In genomic region chr15:73857193-73857920, GRCh38 we compare ENCODE assay signal across 23 cellular contexts. TPM values are rescaled to one million over a fixed set of nuclear protein-coding genes. Genes with fewer than 3 reads are reported as not detected.
"Had no signal": no experiment of that assay in that cellular context is flagged by ENCODE, and none has a peak within 500 bp of the region (broad histone marks: within the 10 kb centered on the region; RNA-seq: fewer than 3 reads in every experiment).

No MANE protein-coding gene starts in this region.

- H3K4me1 ChIP-seq: ascending aorta, body of pancreas, SJCRH30 had no signal

- H3K27me3 ChIP-seq: ascending aorta, body of pancreas, SJCRH30 had no signal

- H3K9me3 ChIP-seq: ascending aorta, body of pancreas, SJCRH30, SK-N-SH had no signal

- H3K4me3 ChIP-seq: ascending aorta, body of pancreas, SJCRH30 had no signal

- H3K27ac ChIP-seq: ascending aorta, body of pancreas, SJCRH30, VCaP had no signal

- ATAC-seq: activated CD8-positive, alpha-beta T cell treated with anti-CD3 and anti-CD28 coated beads for 36 hours; body of pancreas; Panc1 had no signal

- H3K36me3 ChIP-seq: ascending aorta, SJCRH30 had no signal

- DNase-seq: activated CD4-positive, alpha-beta T cell treated with anti-CD3 and anti-CD28 coated beads, Interleukin-2, amount 50 U/mL, for 1 hour; activated CD4-positive, CD25-positive, alpha-beta regulatory T cell; activated CD8-positive, alpha-beta T cell treated with anti-CD3 and anti-CD28 coated beads for 36 hours; activated effector memory CD4-positive, alpha-beta T cell treated with Interleukin-2 at 50 U/mL for 16 hours; activated naive CD4-positive, alpha-beta T cell; activated T-cell treated with anti-CD3 and anti-CD28 coated beads, Interleukin-2, amount 50 U/mL, for 24 hours; body of pancreas; KBM-7; NCI-H1417 treated with DMSO at 0.1 percent for 48 hours; NCI-H1694; NCI-H510A treated with DMSO at 0.1 percent for 48 hours; NK-92 treated with Interleukin-12 subunit alpha and Interleukin-12 subunit beta, amount 100 ng/mL, for 24 hours; Right ventricle myocardium superior; SJCRH30; SK-N-SH; T-helper 1 cell had no signal

- H3K9ac ChIP-seq: SK-N-SH had no signal

- H3K4me2 ChIP-seq: SK-N-SH had no signal

RNA-seq across cellular contexts. Expression of gene TBC1D21, which starts 16.0 kb away (rescaled TPM):
- total RNA-seq: activated CD8-positive, alpha-beta T cell treated with anti-CD3 and anti-CD28 coated beads for 36 hours; activated T-helper 1 cell treated with anti-CD3 and anti-CD28 coated beads, Interleukin-12 subunit alpha, Interleukin-12 subunit beta, Interleukin-2, Interleukin-4 antibody, amounts not matched to agents 30 ng/mL and 10 ng/mL and 1 ng/mL, durations not matched to agents 14 hours and 24 hours and 36 hours; ascending aorta; body of pancreas; bronchial epithelial cell; MCF 10A; Right ventricle myocardium superior; SJCRH30; T-helper 2 cell treated with Interferon-gamma antibody and Interleukin-4, amounts not matched to agents 100 ng/mL and 5 ng/mL, for 36 hours had no signal
- polyA plus RNA-seq: SK-N-SH had no signal
